8 cellular contexts compared by ENCODE assay signal in genomic region chr10:13161267-13162012, GRCh38. TPM values are rescaled to one million over a fixed set of nuclear protein-coding genes. Genes with fewer than 3 reads are reported as not detected.
A peak's percentile ranks its signal among the peaks of the same experiment; 100 is the strongest.
DNase-seq lines count a peak whose midpoint lies in the region; ATAC-seq and TF ChIP-seq lines count a peak whose summit lies in the region.

TSS of gene MCM10 (plus strand) at chr10:13161558. CDS start at chr10:13164203, 2,645 bp downstream.

- intact Hi-C loops in CD8-positive, alpha-beta T cell (cut with DNase I, micrococcal nuclease): loop anchor here (1.0 to 5.0 kb wide), 11 partner anchors 59 to 1119 kb away; partner anchors contain the start of genes PRPF18 (in 2 of the 2), CDC123 (in 1 of the 2), NUDT5 (in 1 of the 2) and OPTN (in 1 of the 2)
- intact Hi-C loops in activated CD4-positive, alpha-beta memory T cell treated with anti-CD3 and anti-CD28 coated beads for 36 hours (cut with micrococcal nuclease): loop anchor here (1.0 kb wide), 5 partner anchors 62 to 425 kb away; partner anchors contain the start of genes PRPF18 and SEPHS1
- intact Hi-C loops in lower lobe of right lung (cut with DNase I): no loop called here

- H3K27me3 ChIP-seq in CD8-positive, alpha-beta T cell (ENCODE audit: insufficient read depth, low read length): no peaks in the 10 kb centered on the region
- H3K27me3 ChIP-seq in ectodermal cell (ENCODE audit: control insufficient read depth, insufficient read depth, low read length, poor library complexity, severe bottlenecking) (no peaks in the 10 kb centered on the region), lower lobe of right lung (ENCODE audit: low read depth) (no peaks in the 10 kb centered on the region)

- H3K27me3 Mint-ChIP-seq in CD8-positive, alpha-beta T cell (ENCODE audit: low read depth): no peaks in the 10 kb centered on the region
- no peaks in the 10 kb centered on the region for H3K27me3 Mint-ChIP-seq in activated CD4-positive, alpha-beta memory T cell treated with anti-CD3 and anti-CD28 coated beads for 36 hours

- no peaks in the 10 kb centered on the region for H3K9me3 ChIP-seq in CD8-positive, alpha-beta T cell (ENCODE audit: low read length)
- H3K9me3 ChIP-seq in ectodermal cell (ENCODE audit: control insufficient read depth, low read length) (no peaks in the 10 kb centered on the region), lower lobe of right lung (no peaks in the 10 kb centered on the region)

- H3K4me3 Mint-ChIP-seq in CD8-positive, alpha-beta T cell: peak within 1 kb of the TSS; percentile 88
- H3K4me3 Mint-ChIP-seq in activated CD4-positive, alpha-beta memory T cell treated with anti-CD3 and anti-CD28 coated beads for 36 hours: peak within 1 kb of the TSS; percentile 85

- DNase-seq in CD8-positive, alpha-beta T cell: peak; percentile 93 to 98 (median 97)
- DNase-seq in HK-2 (ENCODE audit: unreplicated experiment) (peak; percentile 94), NCI-H82 treated with DMSO at 0.1 percent for 48 hours (lab: John Stamatoyannopoulos, UW; ENCODE audit: unreplicated experiment) (peak; percentile 94), lower lobe of right lung (peak; percentile 98)
- DNase-seq in activated CD4-positive, alpha-beta memory T cell treated with anti-CD3 and anti-CD28 coated beads for 36 hours: peak; percentile 99
- peak; percentile 94 to 99 (median 98) for DNase-seq in stimulated activated CD4-positive, alpha-beta T cell treated with anti-CD3 and anti-CD28 coated beads, TNF-alpha, amount 100 ng/mL, for 24 hours (ENCODE audit: low read depth in 3 of 3)

- no peak within 1 kb of the TSS for H3K27ac ChIP-seq in CD8-positive, alpha-beta T cell (ENCODE audit: low read depth, low read length)
- H3K27ac ChIP-seq in ectodermal cell (ENCODE audit: insufficient read depth, low read depth, low read length, poor library complexity, severe bottlenecking): peak within 1 kb of the TSS; percentile 38
- H3K27ac ChIP-seq in lower lobe of right lung: no peak within 1 kb of the TSS

- peak; percentile 96 for TF ChIP-seq CTCF in CD8-positive, alpha-beta T cell (IDR thresholded peaks at IDR 0.05)
- peak; percentile 90 for TF ChIP-seq CTCF in lower lobe of right lung (IDR thresholded peaks at IDR 0.05)

- ATAC-seq in CD8-positive, alpha-beta T cell: peak; percentile 100
- ATAC-seq in GM19452 (IDR thresholded peaks at IDR 0.05; ENCODE audit: unreplicated experiment) (peak; percentile 100), lower lobe of right lung (peak; percentile 100)

- no peaks in the 10 kb centered on the region for H3K36me3 Mint-ChIP-seq in CD8-positive, alpha-beta T cell
- peaks cover 23% of the 10 kb centered on the region for H3K36me3 Mint-ChIP-seq in activated CD4-positive, alpha-beta memory T cell treated with anti-CD3 and anti-CD28 coated beads for 36 hours

- H3K4me1 Mint-ChIP-seq in CD8-positive, alpha-beta T cell (ENCODE audit: low read depth): peaks cover 14% of the 10 kb centered on the region
- peaks cover 28% of the 10 kb centered on the region for H3K4me1 Mint-ChIP-seq in activated CD4-positive, alpha-beta memory T cell treated with anti-CD3 and anti-CD28 coated beads for 36 hours (ENCODE audit: low read depth)

- WGBS in ectodermal cell, 2 experiments: 1% methylated on average over 59 of the region's 59 CpGs

- H3K4me1 ChIP-seq in CD8-positive, alpha-beta T cell (ENCODE audit: insufficient read depth, low read length): peaks cover 10% of the 10 kb centered on the region
- H3K4me1 ChIP-seq in ectodermal cell (ENCODE audit: control insufficient read depth, insufficient read depth, low read length) (peaks cover 6% of the 10 kb centered on the region), lower lobe of right lung (peaks cover 14% of the 10 kb centered on the region)

- CTCF ChIA-PET in CD8-positive, alpha-beta T cell (lab: Charles Lee): interaction anchor here (0.6 to 3.5 kb wide), 15 partner anchors 10 to 278 kb away, joined by 3 to 35 read pairs (median 4); partner anchors contain the start of genes OPTN and SEPHS1
- CTCF ChIA-PET in activated CD4-positive, alpha-beta memory T cell treated with anti-CD3 and anti-CD28 coated beads for 36 hours (lab: Charles Lee): interaction anchor here (0.6 to 3.2 kb wide), 20 partner anchors 9 to 376 kb away, joined by 3 to 55 read pairs (median 4); partner anchors contain the start of gene OPTN

- H3K36me3 ChIP-seq in CD8-positive, alpha-beta T cell (ENCODE audit: insufficient read depth, low read length): no peaks in the 10 kb centered on the region
- H3K36me3 ChIP-seq in ectodermal cell (ENCODE audit: control insufficient read depth, insufficient read depth, low read length) (peaks cover 6% of the 10 kb centered on the region), lower lobe of right lung (no peaks in the 10 kb centered on the region)

- H3K4me3 ChIP-seq in CD8-positive, alpha-beta T cell (ENCODE audit: low read depth, low read length): peak within 1 kb of the TSS; percentile 44
- H3K4me3 ChIP-seq in ectodermal cell (ENCODE audit: insufficient read depth, low read depth, low read length) (peak within 1 kb of the TSS; percentile 71), lower lobe of right lung (peak within 1 kb of the TSS; percentile 58)

- H3K27ac Mint-ChIP-seq in CD8-positive, alpha-beta T cell: peak within 1 kb of the TSS; percentile 86
- peak within 1 kb of the TSS; percentile 34 for H3K27ac Mint-ChIP-seq in activated CD4-positive, alpha-beta memory T cell treated with anti-CD3 and anti-CD28 coated beads for 36 hours

- POLR2A ChIA-PET in CD8-positive, alpha-beta T cell (lab: Charles Lee): interaction anchor here (0.6 to 3.0 kb wide), 3 partner anchors 8 to 140 kb away, joined by 3 to 26 read pairs (median 3); partner anchors contain the start of gene PHYH
- POLR2A ChIA-PET in activated CD4-positive, alpha-beta memory T cell treated with anti-CD3 and anti-CD28 coated beads for 36 hours (lab: Charles Lee): interaction anchor here (1.4 to 1.7 kb wide), 2 partner anchors 139 to 141 kb away, joined by 7 to 13 read pairs; partner anchors contain the start of gene PHYH

- H3K9me3 Mint-ChIP-seq in CD8-positive, alpha-beta T cell: no peaks in the 10 kb centered on the region
- H3K9me3 Mint-ChIP-seq in activated CD4-positive, alpha-beta memory T cell treated with anti-CD3 and anti-CD28 coated beads for 36 hours: no peaks in the 10 kb centered on the region

RNA-seq across cellular contexts. Expression of gene MCM10, which starts in this region (rescaled TPM):
- total RNA-seq in CD8-positive, alpha-beta T cell: under 1 TPM; 0.08 to 0.19 TPM
- 10 to 100 TPM; 70.6 to 74.2 TPM for total RNA-seq in activated CD4-positive, alpha-beta memory T cell treated with anti-CD3 and anti-CD28 coated beads for 36 hours
- 45.8 TPM for polyA plus RNA-seq in ectodermal cell (2013, experiment 1 of 4)
- polyA plus RNA-seq in ectodermal cell (2013, experiment 2 of 4): 42.0 TPM
- 27.0 TPM for polyA plus RNA-seq in ectodermal cell (2013, experiment 3 of 4)
- 25.4 TPM for polyA plus RNA-seq in ectodermal cell (2013, experiment 4 of 4)
- 0.38 TPM for total RNA-seq in lower lobe of right lung

Comparison
In these comparisons a context has a peak if more than half of its experiments do, and no peak if none do; other contexts are left out.
1. RNA of gene MCM10 (total RNA-seq): 70.6 to 74.2 TPM in activated CD4-positive, alpha-beta memory T cell treated with anti-CD3 and anti-CD28 coated beads for 36 hours; 0.38 TPM in lower lobe of right lung (single experiment) and 0.08 to 0.19 TPM in CD8-positive, alpha-beta T cell; every median in the first group is over 10 times any median in the second.
2. Peak in DNase-seq, ATAC-seq and H3K4me3 ChIP-seq in CD8-positive, alpha-beta T cell; RNA of the gene not detected or under 1 TPM.
3. Peak in DNase-seq, ATAC-seq and H3K4me3 ChIP-seq in lower lobe of right lung; RNA of the gene not detected or under 1 TPM.
4. Peak in every context shown above with its lines, with median percentiles within 50 percentile points of each other: ATAC-seq, DNase-seq and H3K4me3 ChIP-seq.